9 cellular contexts compared by ENCODE assay signal in the genomic region with DNA sequence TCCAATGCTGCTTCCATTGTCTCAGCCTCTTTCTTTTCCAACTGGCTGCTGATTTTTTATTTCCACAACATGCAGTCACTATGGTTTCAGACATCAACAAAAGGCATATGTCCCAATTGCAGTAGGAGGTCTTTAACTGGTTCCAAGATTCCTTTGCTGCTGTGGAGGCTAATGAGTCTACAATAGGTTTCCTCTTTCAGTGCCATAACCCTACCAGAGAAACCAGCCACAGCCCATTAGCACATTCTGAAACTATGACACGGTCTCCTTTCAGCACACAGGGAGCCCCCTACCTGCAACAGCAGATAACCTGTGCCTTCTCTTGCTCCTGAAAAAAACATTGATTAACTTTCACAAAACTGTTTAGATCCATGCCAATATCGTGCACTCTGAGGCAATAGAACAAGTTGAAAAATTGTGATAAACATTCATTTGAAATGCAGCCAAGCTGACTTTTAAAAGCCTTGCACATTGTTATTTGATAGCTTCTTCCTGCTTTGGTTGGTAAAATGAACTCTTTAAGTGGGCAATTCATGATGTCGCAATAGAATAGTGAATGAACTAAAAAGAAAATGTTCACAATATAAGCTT. TPM values are rescaled to one million over a fixed set of nuclear protein-coding genes. Genes with fewer than 3 reads are reported as not detected.
DNase-seq lines count a peak whose midpoint lies in the region; ATAC-seq and TF ChIP-seq lines count a peak whose summit lies in the region.
"Had no signal": no experiment of that assay in that cellular context is flagged by ENCODE, and none has a peak within 500 bp of the region (broad histone marks: within the 10 kb centered on the region; RNA-seq: fewer than 3 reads in every experiment).

No MANE protein-coding gene starts in this region.

- no peak overlapping the region for H3K4me3 ChIP-seq in CD4-positive, alpha-beta memory T cell (ENCODE audit: low read length in 2 of 2)

- CTCF ChIA-PET in CD4-positive, alpha-beta memory T cell (lab: Charles Lee; ENCODE audit: partially characterized antibody) = no interaction called here

- no peak for ATAC-seq in GM21717 (IDR thresholded peaks at IDR 0.05; ENCODE audit: unreplicated experiment)

- H3K27ac Mint-ChIP-seq in CD4-positive, alpha-beta memory T cell = no peak overlapping the region

- no peaks in the 10 kb centered on the region for H3K27me3 ChIP-seq in CD4-positive, alpha-beta memory T cell (ENCODE audit: insufficient read depth, low read length)

- no peak for TF ChIP-seq POLR2A in erythroblast (IDR thresholded peaks at IDR 0.05; ENCODE audit: low read length)

- H3K27me3 Mint-ChIP-seq in CD4-positive, alpha-beta memory T cell = peaks cover 7 to 22% of the 10 kb centered on the region in 2 donors

- H3K4me3 Mint-ChIP-seq in CD4-positive, alpha-beta memory T cell = no peak overlapping the region

- H3K36me3 ChIP-seq in CD4-positive, alpha-beta memory T cell (ENCODE audit: insufficient read depth, low read length) = no peaks in the 10 kb centered on the region

- POLR2A ChIA-PET in CD4-positive, alpha-beta memory T cell (lab: Charles Lee; ENCODE audit: partially characterized antibody) = no interaction called here

- intact Hi-C loops in CD4-positive, alpha-beta memory T cell (cut with micrococcal nuclease) = no loop called here

- peak; percentile 80 for DNase-seq in DMS53 (lab: John Stamatoyannopoulos, UW)
- DNase-seq in NCI-H128 (lab: John Stamatoyannopoulos, UW; ENCODE audit: unreplicated experiment) = peak; percentile 78
- peak; percentile 65 for DNase-seq in brain pericyte (ENCODE audit: low read depth, low spot score)
- DNase-seq in medulla oblongata (ENCODE audit: extremely low spot score) = peak; percentile 53
- DNase-seq in erythroblast (lab: John Stamatoyannopoulos, UW) = no peak
- DNase-seq in CD4-positive, alpha-beta memory T cell = no peak
- DNase-seq in ACHN = no peak

- no peaks in the 10 kb centered on the region for H3K9me3 Mint-ChIP-seq in CD4-positive, alpha-beta memory T cell

- no peaks in the 10 kb centered on the region for H3K36me3 Mint-ChIP-seq in CD4-positive, alpha-beta memory T cell

- no peaks in the 10 kb centered on the region for H3K4me1 ChIP-seq in CD4-positive, alpha-beta memory T cell (ENCODE audit: insufficient read depth, low read length)

- in situ Hi-C loops in ACHN (cut with HindIII; ENCODE audit: low pct_ligation_motif_present, low pct_unique_long_range_greater_than_20kb, low sequenced_read_pairs) = no loop called here

- H3K4me1 Mint-ChIP-seq in CD4-positive, alpha-beta memory T cell = no peaks in the 10 kb centered on the region

- no peaks in the 10 kb centered on the region for H3K9me3 ChIP-seq in CD4-positive, alpha-beta memory T cell (ENCODE audit: control insufficient read depth in 1 of 2, low read length in 2 of 2)

- no peak overlapping the region for H3K27ac ChIP-seq in CD4-positive, alpha-beta memory T cell (ENCODE audit: low read depth, low read length)

RNA-seq across cellular contexts. Expression of a gene that starts 32.4 kb away (rescaled TPM):
- total RNA-seq in CD4-positive, alpha-beta memory T cell = not detected
- polyA plus RNA-seq in CD4-positive, alpha-beta memory T cell = under 1 TPM in 1 of 2 donors, not detected in 1; 0.16 TPM
- total RNA-seq: temporal lobe had no signal

Comparison
In these comparisons a context has a peak if more than half of its experiments do, and no peak if none do; other contexts are left out.
1. DNase-seq: peak in DMS53 (single experiment), NCI-H128 (single experiment), brain pericyte (single experiment) and medulla oblongata (single experiment); none in erythroblast (0 of 2), CD4-positive, alpha-beta memory T cell (0 of 5) and ACHN (single experiment).